In the genomic region with DNA sequence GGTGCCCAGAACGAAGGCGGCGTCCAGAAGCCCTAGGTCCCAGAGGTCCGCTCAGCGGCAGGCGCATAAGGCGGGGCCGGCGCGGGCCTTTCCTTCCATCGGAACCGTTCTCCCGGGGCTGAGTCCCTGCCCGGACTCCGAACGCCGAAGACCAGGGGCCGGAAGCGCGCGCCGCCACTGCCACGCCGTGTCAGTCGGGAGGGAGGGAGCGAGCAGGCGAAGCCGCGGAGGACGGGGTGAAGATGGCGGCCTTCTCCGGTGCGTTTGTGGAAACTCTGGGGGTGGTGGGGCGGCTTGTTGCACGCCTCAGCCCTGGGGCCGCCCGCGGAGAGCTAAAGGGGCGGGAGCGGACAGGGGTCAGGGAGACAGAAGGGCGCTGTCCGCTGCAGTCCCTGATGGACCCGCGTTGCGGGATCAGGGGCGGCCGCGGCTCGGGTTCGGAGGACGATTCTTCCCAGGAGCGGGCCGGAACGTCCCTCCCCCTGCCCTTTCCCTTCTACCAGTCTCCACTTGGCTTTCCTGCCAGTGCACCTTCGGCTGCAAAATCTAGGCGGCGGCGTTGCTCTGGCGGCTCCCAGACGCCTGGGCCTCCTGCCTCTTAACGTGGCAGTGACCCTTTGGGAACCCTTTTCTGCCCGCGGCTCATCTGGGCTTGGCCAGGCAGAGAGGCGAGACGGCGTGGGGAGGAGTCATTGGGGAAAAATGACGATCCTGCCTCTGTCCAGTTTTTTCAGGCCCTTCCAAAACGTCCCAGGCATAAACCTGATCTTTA, we compare ENCODE assay signal across 8 cellular contexts. TPM values are rescaled to one million over a fixed set of nuclear protein-coding genes. Genes with fewer than 3 reads are reported as not detected.
DNase-seq lines count a peak whose midpoint lies in the region; ATAC-seq and TF ChIP-seq lines count a peak whose summit lies in the region.

Gene DDX1, plus strand, starts transcription at position 177 of the 772 bp plus-strand sequence. Its CDS starts 66 bp downstream, at position 243.

- DNase-seq in D341Med (ENCODE audit: low spot score) (peak; percentile 88), HUDEP-2 (lab: John Stamatoyannopoulos, UW; ENCODE audit: unreplicated experiment in 76 of 76) (peak in 75 of 76 experiments; percentile 12 to 90 (median 78)), activated T-cell treated with anti-CD3 and anti-CD28 coated beads for 24 hours (ENCODE audit: low read depth) (peak; percentile 84), epidermal melanocyte (ENCODE audit: insufficient read length, low spot score) (peak; percentile 52), mucosa of descending colon (peak; percentile 82 to 92 (median 91))
- peak; percentile 62 to 77 for DNase-seq in stimulated activated CD8-positive, alpha-beta memory T cell treated with anti-CD3 and anti-CD28 coated beads, Interleukin-4, amount 100 ng/mL, for 1 hour (ENCODE audit: low read depth in 2 of 2, low spot score in 1 of 2)

- no peaks in the 10 kb centered on the region for H3F3A ChIP-seq in OCI-LY1 (ENCODE audit: insufficient read depth, low read length)

- peak within 1 kb of the TSS; percentile 96 for H3K4me3 ChIP-seq in OCI-LY1 (ENCODE audit: low read depth, low read length, poor library complexity, severe bottlenecking)
- peak within 1 kb of the TSS; percentile 79 for H3K4me3 ChIP-seq in mucosa of descending colon

- TF ChIP-seq CTCF in OCI-LY1 (IDR thresholded peaks at IDR 0.05; ENCODE audit: low read length) (no peak), mucosa of descending colon (IDR thresholded peaks at IDR 0.05) (no peak)

- H3K9me2 ChIP-seq in OCI-LY1 (ENCODE audit: low read depth, low read length): no peaks in the 10 kb centered on the region

- intact Hi-C loops in mucosa of descending colon (cut with DNase I, micrococcal nuclease): no loop called here

- ATAC-seq in GM21390 (IDR thresholded peaks at IDR 0.05; ENCODE audit: unreplicated experiment) (peak; percentile 95), mucosa of descending colon (peak; percentile 99)

- H4K20me1 ChIP-seq in OCI-LY1 (ENCODE audit: insufficient read depth, low read length): no peaks in the 10 kb centered on the region

- H3K4me1 ChIP-seq in OCI-LY1 (ENCODE audit: insufficient read depth, low read length, severe bottlenecking) (peaks cover 24% of the 10 kb centered on the region), mucosa of descending colon (ENCODE audit: low read depth) (peaks cover 15% of the 10 kb centered on the region)

- peak within 1 kb of the TSS; percentile 87 for H2AFZ ChIP-seq in OCI-LY1 (ENCODE audit: low read length)

- H3K9ac ChIP-seq in OCI-LY1 (ENCODE audit: low read length): peak within 1 kb of the TSS; percentile 92

- H3K4me2 ChIP-seq in OCI-LY1 (ENCODE audit: low read length): peak within 1 kb of the TSS; percentile 91

- H3K27me3 ChIP-seq in OCI-LY1 (ENCODE audit: insufficient read depth, low read length): no peaks in the 10 kb centered on the region

- peaks cover 26% of the 10 kb centered on the region for H3K36me3 ChIP-seq in OCI-LY1 (ENCODE audit: insufficient read depth, low read length)
- H3K36me3 ChIP-seq in mucosa of descending colon (ENCODE audit: low read depth): no peaks in the 10 kb centered on the region

- no peak within 1 kb of the TSS for H3K27ac ChIP-seq in OCI-LY1 (ENCODE audit: low read depth, low read length, poor library complexity, severe bottlenecking)

- H3K79me2 ChIP-seq in OCI-LY1 (ENCODE audit: insufficient read depth, low read length): peaks cover 31% of the 10 kb centered on the region

- H3K9me3 ChIP-seq in OCI-LY1 (ENCODE audit: low read length): no peaks in the 10 kb centered on the region
- no peaks in the 10 kb centered on the region for H3K9me3 ChIP-seq in mucosa of descending colon

RNA-seq across cellular contexts. Expression of gene DDX1, which starts in this region (rescaled TPM):
- 10 to 100 TPM; 70.7 to 96.7 (median 72.4) TPM for total RNA-seq in mucosa of descending colon
